ENCODE assay signal across 15 cellular contexts in the genomic region with DNA sequence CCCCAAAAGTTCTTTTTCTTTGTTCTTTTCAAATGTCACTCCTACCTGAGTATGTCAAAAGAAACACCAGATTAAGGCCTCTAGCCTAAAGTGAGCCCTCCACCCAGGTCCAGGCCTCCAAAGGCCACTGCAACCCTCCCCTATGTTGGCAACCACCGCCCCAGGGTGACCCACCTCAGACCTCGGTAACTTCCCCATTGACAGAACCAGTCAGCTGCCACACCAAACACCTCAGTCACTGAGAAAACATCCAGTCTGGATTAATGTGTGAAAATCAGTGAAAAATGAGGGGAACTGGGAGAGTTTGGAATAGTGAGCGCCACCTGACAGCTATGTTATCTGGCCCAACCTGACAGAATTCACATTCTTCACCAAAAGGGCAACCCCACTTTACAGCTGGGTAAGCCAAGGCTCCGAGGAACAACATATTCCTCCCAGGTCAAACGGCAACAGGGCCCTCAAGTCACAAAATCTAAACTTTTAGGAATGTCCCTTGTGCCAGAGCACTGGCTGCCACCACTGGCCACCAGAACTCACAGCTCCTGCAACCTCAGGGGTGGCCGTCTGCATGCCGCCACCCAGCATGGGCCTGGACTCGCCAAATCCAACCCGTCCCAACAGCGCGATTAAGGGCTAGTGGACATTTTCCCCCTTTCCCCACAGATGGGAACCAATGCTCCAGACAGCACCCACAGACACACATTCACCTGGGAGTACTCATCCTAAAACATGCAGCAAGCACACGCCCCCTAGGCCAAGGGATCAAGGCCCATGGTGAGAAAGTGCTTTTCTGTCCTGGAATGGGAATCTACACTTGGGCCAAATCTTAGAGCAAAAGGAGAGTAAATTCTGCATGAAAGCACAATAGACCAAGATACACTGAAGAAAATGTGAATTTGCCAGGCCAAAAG.
"Had no signal": no experiment of that assay in that cellular context is flagged by ENCODE, and none has a peak within 500 bp of the region (broad histone marks: within the 10 kb centered on the region; RNA-seq: fewer than 3 reads in every experiment).

No MANE protein-coding gene starts in this region.

- H3K4me2 ChIP-seq: smooth muscle cell had no signal

- H3K27ac Mint-ChIP-seq: activated naive CD4-positive, alpha-beta T cell treated with anti-CD3 and anti-CD28 coated beads for 36 hours; activated T-helper 1 cell treated with anti-CD3 and anti-CD28 coated beads, Interleukin-12 subunit alpha, Interleukin-12 subunit beta, Interleukin-2, Interleukin-4 antibody, amounts not matched to agents 30 ng/mL and 10 ng/mL and 1 ng/mL, durations not matched to agents 14 hours and 24 hours and 36 hours; memory B cell; progenitor cell of endocrine pancreas; type B pancreatic cell had no signal

- H3K36me3 Mint-ChIP-seq: memory B cell, type B pancreatic cell had no signal

- H3K27ac ChIP-seq: cardiac muscle cell, left ventricle myocardium inferior had no signal

- H3K9me3 ChIP-seq: left ventricle myocardium inferior, mucosa of descending colon had no signal

- ATAC-seq: activated CD4-positive, CD25-positive, alpha-beta regulatory T cell treated with anti-CD3 and anti-CD28 coated beads, Interleukin-2, amount 50 U/mL, for 24 hours; mucosa of descending colon; naive thymus-derived CD8-positive, alpha-beta T cell; right cardiac atrium; stimulated activated naive CD8-positive, alpha-beta T cell treated with anti-CD3 and anti-CD28 coated beads, Interleukin-15, Interleukin-2, amounts not matched to agents 100 U/mL and 50 U/mL, for 24 hours had no signal

- H3K27me3 ChIP-seq: cardiac muscle cell had no signal

- H3K27me3 Mint-ChIP-seq: memory B cell; naive thymus-derived CD8-positive, alpha-beta T cell; progenitor cell of endocrine pancreas; type B pancreatic cell had no signal

- H3K36me3 ChIP-seq: cardiac muscle cell, left ventricle myocardium inferior had no signal

- DNase-seq: activated CD4-positive, alpha-beta T cell treated with anti-CD3 and anti-CD28 coated beads, Interleukin-2, amount 50 U/mL, for 1 hour; activated CD8-positive, alpha-beta memory T cell treated with anti-CD3 and anti-CD28 coated beads for 24 hours; activated naive CD4-positive, alpha-beta T cell treated with anti-CD3 and anti-CD28 coated beads for 36 hours; left ventricle myocardium inferior; mucosa of descending colon; stimulated activated naive CD8-positive, alpha-beta T cell treated with anti-CD3 and anti-CD28 coated beads, Interleukin-15, Interleukin-2, amounts not matched to agents 100 U/mL and 50 U/mL, for 24 hours had no signal

- H3K4me3 ChIP-seq: cardiac muscle cell, left ventricle myocardium inferior, mucosa of descending colon, smooth muscle cell had no signal

- H3K4me3 Mint-ChIP-seq: activated naive CD4-positive, alpha-beta T cell treated with anti-CD3 and anti-CD28 coated beads for 36 hours; activated T-helper 1 cell treated with anti-CD3 and anti-CD28 coated beads, Interleukin-12 subunit alpha, Interleukin-12 subunit beta, Interleukin-2, Interleukin-4 antibody, amounts not matched to agents 30 ng/mL and 10 ng/mL and 1 ng/mL, durations not matched to agents 14 hours and 24 hours and 36 hours; memory B cell; type B pancreatic cell had no signal

- H3K9me3 Mint-ChIP-seq: activated naive CD4-positive, alpha-beta T cell treated with anti-CD3 and anti-CD28 coated beads for 36 hours; activated T-helper 1 cell treated with anti-CD3 and anti-CD28 coated beads, Interleukin-12 subunit alpha, Interleukin-12 subunit beta, Interleukin-2, Interleukin-4 antibody, amounts not matched to agents 30 ng/mL and 10 ng/mL and 1 ng/mL, durations not matched to agents 14 hours and 24 hours and 36 hours; memory B cell; naive thymus-derived CD8-positive, alpha-beta T cell; type B pancreatic cell had no signal
